2 cellular contexts compared by ENCODE assay signal in the genomic region with DNA sequence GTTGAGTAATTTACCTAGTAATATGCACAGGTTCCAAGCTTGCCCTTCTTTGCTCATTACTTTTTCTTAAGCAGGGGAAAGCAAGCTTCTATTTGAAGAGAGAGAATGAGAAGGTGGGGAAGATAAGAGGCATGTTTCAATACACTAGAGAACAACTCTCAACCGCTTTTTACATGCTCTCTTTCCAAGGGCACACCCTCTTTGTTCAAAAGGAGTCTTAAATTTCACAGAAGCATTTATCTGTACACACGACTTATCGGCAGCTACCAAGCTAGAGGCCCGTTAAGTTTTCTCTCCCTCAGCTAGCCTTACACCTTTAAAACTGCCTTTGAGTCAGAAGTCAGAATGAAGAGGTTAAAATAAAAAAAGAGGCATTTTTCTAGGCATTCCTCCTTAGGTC.
TF ChIP-seq lines count a peak whose summit lies in the region.

No MANE protein-coding gene starts in this region.

TF ChIP-seq in K562, 482 proteins besides CTCF, POLR2A, EP300 and RAD21 (continued from another document and continues in another):
- TF ChIP-seq, protein P1, sequence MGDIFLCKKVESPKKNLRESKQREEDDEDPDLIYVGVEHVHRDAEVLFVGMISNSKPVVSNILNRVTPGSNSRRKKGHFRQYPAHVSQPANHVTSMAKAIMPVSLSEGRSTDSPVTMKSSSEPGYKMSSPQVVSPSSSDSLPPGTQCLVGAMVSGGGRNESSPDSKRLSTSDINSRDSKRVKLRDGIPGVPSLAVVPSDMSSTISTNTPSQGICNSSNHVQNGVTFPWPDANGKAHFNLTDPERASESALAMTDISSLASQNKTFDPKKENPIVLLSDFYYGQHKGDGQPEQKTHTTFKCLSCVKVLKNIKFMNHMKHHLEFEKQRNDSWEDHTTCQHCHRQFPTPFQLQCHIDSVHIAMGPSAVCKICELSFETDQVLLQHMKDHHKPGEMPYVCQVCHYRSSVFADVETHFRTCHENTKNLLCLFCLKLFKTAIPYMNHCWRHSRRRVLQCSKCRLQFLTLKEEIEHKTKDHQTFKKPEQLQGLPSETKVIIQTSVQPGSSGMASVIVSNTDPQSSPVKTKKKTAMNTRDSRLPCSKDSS (IDR thresholded peaks at IDR 0.05; ENCODE audit: low read depth, partially characterized antibody): no peak
- TF ChIP-seq FOXK2 (conservative IDR thresholded peaks at IDR 0.05 in 1 of 2, IDR thresholded peaks at IDR 0.05 in 1 of 2; ENCODE audit: low read depth in 2 of 2) (peak; percentile 51 to 54; a peak in 3 of 4 replicates), ZEB2 (IDR thresholded peaks at IDR 0.05) (peak; percentile 10; the same call in 1 of the 2 replicates), SOX6 (IDR thresholded peaks at IDR 0.05) (peak; percentile 40; the same call in 1 of the 2 replicates), ARID1B (IDR thresholded peaks at IDR 0.05) (peak; percentile 77), TBP (optimal IDR thresholded peaks at IDR 0.05; ENCODE audit: low read depth, low read length) (peak; percentile 46), KDM1A (IDR thresholded peaks at IDR 0.05) (0 out of 4 replicates have a peak, but pooled peaks of 1 of the 2 experiments have one; percentile 20), FOXA1 (IDR thresholded peaks at IDR 0.05; ENCODE audit: borderline replicate concordance) (no peak), DPF2 (IDR thresholded peaks at IDR 0.05) (peak; percentile 82), FOXM1 (IDR thresholded peaks at IDR 0.05; ENCODE audit: low read depth) (peak; percentile 70), FOXM1 (CRISPR knock-in tag; IDR thresholded peaks at IDR 0.05; ENCODE audit: low read depth) (no peak), CBFA2T3 (IDR thresholded peaks at IDR 0.05) (peak; percentile 69), MAX (CRISPR knock-in tag; IDR thresholded peaks at IDR 0.05) (no peak), ZNF592 (IDR thresholded peaks at IDR 0.05) (peak; percentile 77), ZKSCAN8 (CRISPR knock-in tag; IDR thresholded peaks at IDR 0.05) (0 out of 2 replicates have a peak, but pooled peaks have one; percentile 30), SRSF3 (IDR thresholded peaks at IDR 0.05; ENCODE audit: insufficient read depth, low read length) (no peak), NCOR1 (IDR thresholded peaks at IDR 0.05) (peak; percentile 44; the same call in 1 of the 2 replicates), ZNF347 (CRISPR knock-in tag; IDR thresholded peaks at IDR 0.05; ENCODE audit: low read depth) (no peak), SMARCB1 (IDR thresholded peaks at IDR 0.05; ENCODE audit: insufficient read length, low read depth) (no peak), FOXA3 (CRISPR knock-in tag; conservative IDR thresholded peaks at IDR 0.05 in 1 of 2, IDR thresholded peaks at IDR 0.05 in 1 of 2) (0 out of 4 replicates have a peak, but pooled peaks of 1 of the 2 experiments have one; percentile 32), PCBP1 (IDR thresholded peaks at IDR 0.05; ENCODE audit: low read depth, low read length, poor library complexity, severe bottlenecking) (no peak), PBX2 (CRISPR knock-in tag; IDR thresholded peaks at IDR 0.05; ENCODE audit: low read depth) (no peak), PBX2 (tag; conservative IDR thresholded peaks at IDR 0.05; ENCODE audit: low read depth) (0 out of 2 replicates have a peak, but pooled peaks have one; percentile 11), TCF3 (CRISPR knock-in tag; IDR thresholded peaks at IDR 0.05) (peak; percentile 63)

TF ChIP-seq in SK-N-SH treated with all-trans-retinoic acid at 6 μM for 48 hours, 23 proteins besides CTCF, POLR2A, EP300 and RAD21 (continued from another document):
- TF ChIP-seq, protein P2, sequence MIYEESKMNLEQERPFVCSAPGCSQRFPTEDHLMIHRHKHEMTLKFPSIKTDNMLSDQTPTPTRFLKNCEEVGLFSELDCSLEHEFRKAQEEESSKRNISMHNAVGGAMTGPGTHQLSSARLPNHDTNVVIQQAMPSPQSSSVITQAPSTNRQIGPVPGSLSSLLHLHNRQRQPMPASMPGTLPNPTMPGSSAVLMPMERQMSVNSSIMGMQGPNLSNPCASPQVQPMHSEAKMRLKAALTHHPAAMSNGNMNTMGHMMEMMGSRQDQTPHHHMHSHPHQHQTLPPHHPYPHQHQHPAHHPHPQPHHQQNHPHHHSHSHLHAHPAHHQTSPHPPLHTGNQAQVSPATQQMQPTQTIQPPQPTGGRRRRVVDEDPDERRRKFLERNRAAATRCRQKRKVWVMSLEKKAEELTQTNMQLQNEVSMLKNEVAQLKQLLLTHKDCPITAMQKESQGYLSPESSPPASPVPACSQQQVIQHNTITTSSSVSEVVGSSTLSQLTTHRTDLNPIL (CRISPR knock-in tag; IDR thresholded peaks at IDR 0.05; ENCODE audit: low read depth): no peak
- TF ChIP-seq POU6F1 (CRISPR knock-in tag; IDR thresholded peaks at IDR 0.05; ENCODE audit: borderline replicate concordance, low read depth) (no peak), ZNF70 (CRISPR knock-in tag; IDR thresholded peaks at IDR 0.05) (no peak), ZNF565 (CRISPR knock-in tag; conservative IDR thresholded peaks at IDR 0.05; ENCODE audit: low read depth) (no peak), ZFP3 (CRISPR knock-in tag; IDR thresholded peaks at IDR 0.05) (no peak), BACH2 (CRISPR knock-in tag; IDR thresholded peaks at IDR 0.05; ENCODE audit: borderline replicate concordance) (no peak)
